20 cellular contexts compared by ENCODE assay signal in genomic region chr3:149160754-149161289, GRCh38.
"Had no signal": no experiment of that assay in that cellular context is flagged by ENCODE, and none has a peak within 500 bp of the region (broad histone marks: within the 10 kb centered on the region; RNA-seq: fewer than 3 reads in every experiment).

No MANE protein-coding gene starts in this region.

- H3K9me3 Mint-ChIP-seq: naive B cell; nephron; stimulated activated naive B cell treated with anti-CD40 and anti-IgM and Interleukin-4, amounts not matched to agents 10 μg/mL and 1 μg/mL and 100 μg/mL, for 72 hours; stimulated activated naive CD8-positive, alpha-beta T cell treated with anti-CD3 and anti-CD28 coated beads, Interleukin-15, amount 100 ng/mL, for 72 hours had no signal

- ATAC-seq: heart left ventricle; left lung; lower lobe of right lung; psoas muscle; sciatic nerve; stimulated activated naive B cell treated with anti-CD40 and anti-IgM and Interleukin-4, amounts not matched to agents 10 μg/mL and 1 μg/mL and 100 μg/mL, for 72 hours; stimulated activated naive CD8-positive, alpha-beta T cell treated with anti-CD3 and anti-CD28 coated beads, Interleukin-15, amount 100 ng/mL, for 72 hours had no signal

- H3K27me3 ChIP-seq: colonic mucosa, esophagus squamous epithelium, heart left ventricle, left lung, spleen, testis, tibial nerve had no signal

- H3K27me3 Mint-ChIP-seq: naive B cell; stimulated activated naive B cell treated with anti-CD40 and anti-IgM and Interleukin-4, amounts not matched to agents 10 μg/mL and 1 μg/mL and 100 μg/mL, for 72 hours; stimulated activated naive CD8-positive, alpha-beta T cell treated with anti-CD3 and anti-CD28 coated beads, Interleukin-15, amount 100 ng/mL, for 72 hours had no signal

- H3K27ac Mint-ChIP-seq: nephron; stimulated activated naive B cell treated with anti-CD40 and anti-IgM and Interleukin-4, amounts not matched to agents 10 μg/mL and 1 μg/mL and 100 μg/mL, for 72 hours; stimulated activated naive CD8-positive, alpha-beta T cell treated with anti-CD3 and anti-CD28 coated beads, Interleukin-15, amount 100 ng/mL, for 72 hours had no signal

- H3K36me3 ChIP-seq: colonic mucosa had no signal

- DNase-seq: colonic mucosa; dermis blood vessel endothelial cell; esophagus squamous epithelium; heart left ventricle; hypothalamus; left lung; lower lobe of right lung; mesenchymal stem cell; naive B cell; occipital lobe; psoas muscle; spleen; stimulated activated CD4-positive, alpha-beta T cell treated with anti-CD3 and anti-CD28 coated beads, Interleukin-2, amount 100 ng/mL, for 24 hours; stimulated activated CD4-positive, alpha-beta T cell treated with anti-CD3 and anti-CD28 coated beads, Interleukin-4, amount 100 ng/mL, for 4 hours; stimulated activated naive B cell treated with anti-CD40 and anti-IgM and Interleukin-4, amounts not matched to agents 10 μg/mL and 1 μg/mL and 100 μg/mL, for 72 hours; stimulated activated naive CD8-positive, alpha-beta T cell treated with anti-CD3 and anti-CD28 coated beads, Interleukin-15, amount 100 ng/mL, for 72 hours; testis had no signal

- H3K4me1 Mint-ChIP-seq: nephron had no signal

- H3K4me3 Mint-ChIP-seq: naive B cell; nephron; stimulated activated naive B cell treated with anti-CD40 and anti-IgM and Interleukin-4, amounts not matched to agents 10 μg/mL and 1 μg/mL and 100 μg/mL, for 72 hours; stimulated activated naive CD8-positive, alpha-beta T cell treated with anti-CD3 and anti-CD28 coated beads, Interleukin-15, amount 100 ng/mL, for 72 hours had no signal

- H3K27ac ChIP-seq: colonic mucosa, esophagus squamous epithelium, heart left ventricle, left lung, lower lobe of right lung, psoas muscle, spleen had no signal

- H3K4me3 ChIP-seq: colonic mucosa, esophagus squamous epithelium, heart left ventricle, left lung, lower lobe of right lung, psoas muscle, spleen, testis, tibial nerve had no signal
